ENCODE assay signal across 11 cellular contexts in genomic region chr14:95577067-95577800, GRCh38. TPM values are rescaled to one million over a fixed set of nuclear protein-coding genes. Genes with fewer than 3 reads are reported as not detected.
DNase-seq lines count a peak whose midpoint lies in the region; ATAC-seq and TF ChIP-seq lines count a peak whose summit lies in the region.
"Had no signal": no experiment of that assay in that cellular context is flagged by ENCODE, and none has a peak within 500 bp of the region (broad histone marks: within the 10 kb centered on the region; RNA-seq: fewer than 3 reads in every experiment).

No MANE protein-coding gene starts in this region.

- H3K27ac Mint-ChIP-seq in stimulated activated naive CD8-positive, alpha-beta T cell treated with anti-CD3 and anti-CD28 coated beads, Interleukin-15, amount 100 ng/mL, for 72 hours: no peak overlapping the region

- ATAC-seq in GM19452 (IDR thresholded peaks at IDR 0.05; ENCODE audit: unreplicated experiment): peak; percentile 95
- ATAC-seq in HG02943 (IDR thresholded peaks at IDR 0.05; ENCODE audit: low read depth, unreplicated experiment): peak; percentile 95
- no peak for ATAC-seq in stimulated activated naive CD8-positive, alpha-beta T cell treated with anti-CD3 and anti-CD28 coated beads, Interleukin-15, amount 100 ng/mL, for 72 hours

- no peaks in the 10 kb centered on the region for H3K79me2 ChIP-seq in osteoblast (ENCODE audit: insufficient read depth, low read length)

- H3K4me1 ChIP-seq in osteoblast (ENCODE audit: insufficient read depth, low read length): no peaks in the 10 kb centered on the region

- DNase-seq in NCI-H526 (lab: John Stamatoyannopoulos, UW) (peak; percentile 21 to 36), NCI-H82 (lab: John Stamatoyannopoulos, UW) (no peak), osteoblast (ENCODE audit: insufficient read length, low spot score, missing footprints) (no peak), hippocampal formation (lab: John Stamatoyannopoulos, UW) (no peak)
- no peak for DNase-seq in stimulated activated naive CD8-positive, alpha-beta T cell treated with anti-CD3 and anti-CD28 coated beads, Interleukin-15, amount 100 ng/mL, for 72 hours
- DNase-seq: activated CD4-positive, alpha-beta T cell treated with anti-CD3 and anti-CD28 coated beads, Interleukin-2, amount 50 U/mL, for 48 hours; NCI-H1105 had no signal

- TF ChIP-seq CTCF in GM12875 (IDR thresholded peaks at IDR 0.05; ENCODE audit: borderline replicate concordance, insufficient read depth, low read depth, low read length) (no peak), osteoblast (IDR thresholded peaks at IDR 0.05; ENCODE audit: extremely low read depth, low read depth, low read length) (no peak)

- H2AFZ ChIP-seq in osteoblast (ENCODE audit: low read length): no peak overlapping the region

- no peaks in the 10 kb centered on the region for H3K4me1 Mint-ChIP-seq in stimulated activated naive CD8-positive, alpha-beta T cell treated with anti-CD3 and anti-CD28 coated beads, Interleukin-15, amount 100 ng/mL, for 72 hours

- H3K27me3 Mint-ChIP-seq in stimulated activated naive CD8-positive, alpha-beta T cell treated with anti-CD3 and anti-CD28 coated beads, Interleukin-15, amount 100 ng/mL, for 72 hours: peaks cover 32% of the 10 kb centered on the region

- no peaks in the 10 kb centered on the region for H3K36me3 ChIP-seq in osteoblast (ENCODE audit: insufficient read depth, low read length)

- H4K20me1 ChIP-seq in osteoblast (ENCODE audit: insufficient read depth, low read length): no peaks in the 10 kb centered on the region

- H3K27ac ChIP-seq in osteoblast (ENCODE audit: low read depth, low read length): no peak overlapping the region
- H3K27ac ChIP-seq: RWPE1 had no signal

- H3K9me3 Mint-ChIP-seq in stimulated activated naive CD8-positive, alpha-beta T cell treated with anti-CD3 and anti-CD28 coated beads, Interleukin-15, amount 100 ng/mL, for 72 hours: no peaks in the 10 kb centered on the region

- H3K27me3 ChIP-seq in osteoblast (ENCODE audit: insufficient read depth, low read length): peaks cover 2% of the 10 kb centered on the region

- H3K4me2 ChIP-seq in osteoblast (ENCODE audit: insufficient read depth, low read length): no peak overlapping the region

- H3K9me3 ChIP-seq in osteoblast (ENCODE audit: low read depth, low read length): no peaks in the 10 kb centered on the region

- no peak overlapping the region for H3K4me3 Mint-ChIP-seq in stimulated activated naive CD8-positive, alpha-beta T cell treated with anti-CD3 and anti-CD28 coated beads, Interleukin-15, amount 100 ng/mL, for 72 hours

- peak overlapping the region; percentile 27 for H3K4me3 ChIP-seq in GM12875 (ENCODE audit: low read depth, low read length)
- no peak overlapping the region for H3K4me3 ChIP-seq in osteoblast (ENCODE audit: insufficient read depth, low read length)

RNA-seq across cellular contexts. Expression of gene GLRX5, which starts 42.4 kb away (rescaled TPM):
- 19.9 and 22.7 TPM in 2 replicates for total RNA-seq in osteoblast

Comparison
In these comparisons a context has a peak if more than half of its experiments do, and no peak if none do; other contexts are left out.
1. DNase-seq: peak in NCI-H526 (2 of 2); none in NCI-H82 (single experiment), osteoblast (single experiment), stimulated activated naive CD8-positive, alpha-beta T cell treated with anti-CD3 and anti-CD28 coated beads, Interleukin-15, amount 100 ng/mL, for 72 hours (0 of 2) and hippocampal formation (0 of 2).